ENCODE assay signal across 8 cellular contexts in the genomic region with DNA sequence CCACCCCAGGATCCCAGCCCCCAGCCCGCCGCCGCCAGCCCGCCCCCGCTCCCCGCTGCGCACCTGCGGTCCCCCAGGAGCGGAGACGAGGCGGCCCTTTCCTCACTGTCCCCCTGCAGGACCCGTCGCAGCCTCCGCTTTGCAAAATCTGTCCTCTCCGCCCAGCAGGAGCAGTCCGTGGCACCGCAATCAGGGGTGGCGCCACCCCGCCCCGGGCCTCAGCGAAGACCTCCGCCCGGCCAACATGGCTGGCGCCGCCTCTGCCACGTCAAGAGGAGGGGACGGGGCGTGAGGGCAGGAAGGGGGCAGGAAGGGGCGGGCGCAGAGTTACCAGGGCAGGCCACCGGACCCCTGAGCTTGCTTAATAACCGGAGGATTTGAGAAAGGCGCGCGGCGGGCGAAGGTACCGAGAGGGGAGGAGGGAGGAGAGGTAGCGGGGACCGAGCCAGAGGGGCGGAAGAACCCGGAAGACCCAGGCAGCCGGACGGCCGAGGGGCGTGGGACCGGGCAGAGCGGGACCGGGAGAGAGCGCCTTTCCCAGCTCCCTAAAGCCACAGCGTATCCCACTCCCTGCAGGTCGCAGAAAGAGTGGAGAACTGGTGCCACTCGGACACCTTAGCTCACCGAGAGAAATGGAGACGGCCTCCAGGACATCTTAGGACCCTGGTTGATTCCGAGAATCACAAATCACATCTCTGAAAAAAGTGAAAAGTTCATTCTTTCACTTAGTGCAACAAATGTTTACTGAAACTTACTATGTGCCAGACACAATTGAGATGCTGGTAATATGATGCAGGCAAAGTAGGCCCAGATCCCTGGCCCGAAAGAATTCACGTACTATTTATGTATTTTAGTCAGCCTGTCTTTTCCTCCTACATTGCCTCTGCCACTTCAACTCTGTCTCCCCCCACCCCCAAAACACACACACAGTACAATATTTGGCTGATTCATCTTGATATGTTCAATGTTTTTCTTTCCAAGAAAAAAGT. TPM values are rescaled to one million over a fixed set of nuclear protein-coding genes. Genes with fewer than 3 reads are reported as not detected.
DNase-seq lines count a peak whose midpoint lies in the region; ATAC-seq and TF ChIP-seq lines count a peak whose summit lies in the region.

A gene (minus strand): TSS at position 267 of the 989 bp plus-strand sequence. CDS start 7,117 bp downstream, outside the sequence.

- H3K9me3 Mint-ChIP-seq in activated naive CD8-positive, alpha-beta T cell treated with anti-CD3 and anti-CD28 coated beads, Interleukin-2, amount 10 ng/mL, durations not matched to agents 7 days and 5 days, result no peaks in the 10 kb centered on the region

- H4K12ac ChIP-seq in trophoblast cell (ENCODE audit: low read depth, low read length), result peak within 1 kb of the TSS; percentile 99

- peak within 1 kb of the TSS; percentile 92 for H3K18ac ChIP-seq in trophoblast cell (ENCODE audit: low read length)

- peaks cover 43% of the 10 kb centered on the region for H3K79me2 ChIP-seq in SU-DHL-6 (ENCODE audit: insufficient read depth, low read length)
- peaks cover 9% of the 10 kb centered on the region for H3K79me2 ChIP-seq in trophoblast cell (ENCODE audit: control insufficient read depth, insufficient read depth, low read length, poor library complexity)

- TF ChIP-seq EP300 in tibial nerve (IDR thresholded peaks at IDR 0.05), result peak in 1 of 2 donors; percentile 96

- H3K9me2 ChIP-seq in SU-DHL-6 (replicated peaks; ENCODE audit: insufficient read depth, low read length), result no peaks in the 10 kb centered on the region

- ATAC-seq in HG02678 (IDR thresholded peaks at IDR 0.05; ENCODE audit: unreplicated experiment), result peak; percentile 93
- peak; percentile 96 for ATAC-seq in activated naive CD8-positive, alpha-beta T cell treated with anti-CD3 and anti-CD28 coated beads, Interleukin-2, amount 10 ng/mL, durations not matched to agents 7 days and 5 days (ENCODE audit: low read depth)
- peak; percentile 99 for ATAC-seq in Right ventricle myocardium superior (ENCODE audit: poor library complexity)

- H3K4me3 ChIP-seq in GM12864 (ENCODE audit: low read depth, low read length), result peak within 1 kb of the TSS; percentile 87
- peak within 1 kb of the TSS; percentile 87 for H3K4me3 ChIP-seq in SU-DHL-6 (ENCODE audit: insufficient read depth, low read length, poor library complexity, severe bottlenecking)
- H3K4me3 ChIP-seq in trophoblast cell (ENCODE audit: low read depth, low read length), result peak within 1 kb of the TSS; percentile 88
- H3K4me3 ChIP-seq in tibial nerve, result peak within 1 kb of the TSS; percentile 77 to 99 (median 91)

- H2BK12ac ChIP-seq in trophoblast cell (ENCODE audit: low read length), result peak within 1 kb of the TSS; percentile 56

- peaks cover 0 to 2% of the 10 kb centered on the region in 2 experiments for H3K4me1 ChIP-seq in trophoblast cell (ENCODE audit: control insufficient read depth in 1 of 2, insufficient read depth in 2 of 2, low read length in 2 of 2)
- peaks cover 0 to 48% (median 22%) of the 10 kb centered on the region in 4 donors for H3K4me1 ChIP-seq in tibial nerve

- peaks cover 16% of the 10 kb centered on the region for H3F3A ChIP-seq in SU-DHL-6 (ENCODE audit: insufficient read depth)

- peaks cover 37% of the 10 kb centered on the region for H3K4me1 Mint-ChIP-seq in activated naive CD8-positive, alpha-beta T cell treated with anti-CD3 and anti-CD28 coated beads, Interleukin-2, amount 10 ng/mL, durations not matched to agents 7 days and 5 days

- peaks cover 9% of the 10 kb centered on the region for H3K79me1 ChIP-seq in trophoblast cell (ENCODE audit: low read length)

- H4K20me1 ChIP-seq in SU-DHL-6 (ENCODE audit: low read depth, low read length), result no peaks in the 10 kb centered on the region

- H3K9me3 ChIP-seq in SU-DHL-6 (ENCODE audit: insufficient read depth, low read length), result no peaks in the 10 kb centered on the region
- H3K9me3 ChIP-seq in trophoblast cell (ENCODE audit: insufficient read depth, low read depth, low read length), result no peaks in the 10 kb centered on the region
- H3K9me3 ChIP-seq in tibial nerve, result no peaks in the 10 kb centered on the region

- peak within 1 kb of the TSS; percentile 89 for H2BK120ac ChIP-seq in trophoblast cell (ENCODE audit: insufficient read depth, low read length, poor library complexity)

- intact Hi-C loops in Right ventricle myocardium superior (cut with DNase I), result loop anchor here (10.0 kb wide), 1 partner anchor 322 kb away; no protein-coding TSS in a partner anchor

- peak; percentile 67 for DNase-seq in GM12864 (ENCODE audit: low read depth)
- peak; percentile 87 for DNase-seq in NCI-H1105 treated with DMSO at 0.1 percent for 48 hours (lab: John Stamatoyannopoulos, UW)
- peak; percentile 84 for DNase-seq in activated naive CD8-positive, alpha-beta T cell treated with anti-CD3 and anti-CD28 coated beads, Interleukin-2, amount 10 ng/mL, durations not matched to agents 7 days and 5 days
- peak; percentile 95 for DNase-seq in Right ventricle myocardium superior
- DNase-seq in trophoblast cell, result peak; percentile 81 to 86
- peak; percentile 85 to 88 for DNase-seq in tibial nerve (ENCODE audit: low spot score in 2 of 2)

- H3K9ac ChIP-seq in SU-DHL-6 (ENCODE audit: low read length) (peak within 1 kb of the TSS; percentile 89), trophoblast cell (ENCODE audit: low read length) (peak within 1 kb of the TSS; percentile 59)

- peak within 1 kb of the TSS; percentile 86 for H2BK5ac ChIP-seq in trophoblast cell (ENCODE audit: low read depth, low read length, poor library complexity)

- no peaks in the 10 kb centered on the region for H3K36me3 ChIP-seq in SU-DHL-6 (ENCODE audit: low read length)
- peaks cover 0 to 5% of the 10 kb centered on the region in 2 experiments for H3K36me3 ChIP-seq in trophoblast cell (ENCODE audit: control insufficient read depth in 1 of 2, insufficient read depth in 2 of 2, low read length in 2 of 2)
- no peaks in the 10 kb centered on the region for H3K36me3 ChIP-seq in tibial nerve

- peak within 1 kb of the TSS; percentile 93 for H3K4ac ChIP-seq in trophoblast cell (ENCODE audit: low read depth, low read length)

- H2AFZ ChIP-seq in SU-DHL-6 (ENCODE audit: low read depth, low read length, severe bottlenecking), result peak within 1 kb of the TSS; percentile 66
- peak within 1 kb of the TSS; percentile 77 for H2AFZ ChIP-seq in trophoblast cell (ENCODE audit: insufficient read depth, low read length, poor library complexity)

- H3K4me2 ChIP-seq in SU-DHL-6 (ENCODE audit: low read depth, low read length, poor library complexity, severe bottlenecking) (peak within 1 kb of the TSS; percentile 80), trophoblast cell (ENCODE audit: low read length) (peak within 1 kb of the TSS; percentile 61)

- H3K27me3 ChIP-seq in SU-DHL-6 (ENCODE audit: low read length) (no peaks in the 10 kb centered on the region), trophoblast cell (ENCODE audit: insufficient read depth, low read length) (no peaks in the 10 kb centered on the region), tibial nerve (no peaks in the 10 kb centered on the region)

- TF ChIP-seq CTCF in GM12864 (IDR thresholded peaks at IDR 0.05; ENCODE audit: low read depth, low read length, missing control alignments) (no peak), SU-DHL-6 (IDR thresholded peaks at IDR 0.05; ENCODE audit: insufficient read depth, low read length, poor library complexity, severe bottlenecking) (no peak), tibial nerve (IDR thresholded peaks at IDR 0.05) (peak in 1 of 5 experiments; percentile 16)

- POLR2A ChIA-PET in activated naive CD8-positive, alpha-beta T cell treated with anti-CD3 and anti-CD28 coated beads, Interleukin-2, amount 10 ng/mL, durations not matched to agents 7 days and 5 days (lab: Charles Lee), result interaction anchor here (0.6 to 3.0 kb wide), 14 partner anchors 11 to 1030 kb away, joined by 3 to 40 read pairs (median 4); a partner anchor contains a TSS

- H3K14ac ChIP-seq in trophoblast cell (ENCODE audit: low read length), result peak within 1 kb of the TSS; percentile 90

- H3K4me3 Mint-ChIP-seq in activated naive CD8-positive, alpha-beta T cell treated with anti-CD3 and anti-CD28 coated beads, Interleukin-2, amount 10 ng/mL, durations not matched to agents 7 days and 5 days, result peak within 1 kb of the TSS; percentile 99

- peak within 1 kb of the TSS; percentile 80 for H2AK5ac ChIP-seq in trophoblast cell (ENCODE audit: low read length)

- TF ChIP-seq POLR2A in tibial nerve (IDR thresholded peaks at IDR 0.05), result peak; percentile 45 to 86

- peak within 1 kb of the TSS; percentile 93 for H4K91ac ChIP-seq in trophoblast cell (ENCODE audit: low read depth, low read length)

- peak within 1 kb of the TSS; percentile 98 for H4K8ac ChIP-seq in trophoblast cell (ENCODE audit: low read depth, low read length)

- H3K23ac ChIP-seq in trophoblast cell (ENCODE audit: low read length), result no peak within 1 kb of the TSS

- H3K27ac Mint-ChIP-seq in activated naive CD8-positive, alpha-beta T cell treated with anti-CD3 and anti-CD28 coated beads, Interleukin-2, amount 10 ng/mL, durations not matched to agents 7 days and 5 days, result peak within 1 kb of the TSS; percentile 98

- H3K27ac ChIP-seq in SU-DHL-6 (ENCODE audit: low read depth, low read length), result peak within 1 kb of the TSS; percentile 63
- H3K27ac ChIP-seq in trophoblast cell (ENCODE audit: low read depth, low read length), result peak within 1 kb of the TSS; percentile 83
- H3K27ac ChIP-seq in tibial nerve, result peak within 1 kb of the TSS; percentile 97 to 99 (median 98)

- peaks cover 3% of the 10 kb centered on the region for H3K36me3 Mint-ChIP-seq in activated naive CD8-positive, alpha-beta T cell treated with anti-CD3 and anti-CD28 coated beads, Interleukin-2, amount 10 ng/mL, durations not matched to agents 7 days and 5 days

- H3K27me3 Mint-ChIP-seq in activated naive CD8-positive, alpha-beta T cell treated with anti-CD3 and anti-CD28 coated beads, Interleukin-2, amount 10 ng/mL, durations not matched to agents 7 days and 5 days, result no peaks in the 10 kb centered on the region

- WGBS in trophoblast cell (ENCODE audit: extremely low coverage, insufficient coverage, insufficient read length), result no CpG with 5 or more reads among the region's 58 CpGs
- 1 to 2% methylated on average over 37 to 43 of the region's 58 CpGs for WGBS in tibial nerve, 2 donors

RNA-seq across cellular contexts. Expression of the gene that starts here (rescaled TPM):
- 10 to 100 TPM; 66.2 to 66.8 TPM for total RNA-seq in activated naive CD8-positive, alpha-beta T cell treated with anti-CD3 and anti-CD28 coated beads, Interleukin-2, amount 10 ng/mL, durations not matched to agents 7 days and 5 days
- total RNA-seq in Right ventricle myocardium superior, result 79.7 TPM
- polyA plus RNA-seq in trophoblast cell (2013), result 90.9 and 91.1 TPM in 2 replicates
- 100 to 1,000 TPM in 1 of 4 donors, 10 to 100 TPM in 3; 64.0 to 118 (median 91.9) TPM for total RNA-seq in tibial nerve

Comparison
In these comparisons a context has a peak if more than half of its experiments do, and no peak if none do; other contexts are left out.
1. Peak in every context shown above with its lines: DNase-seq, ATAC-seq, H3K4me3 ChIP-seq and H3K27ac ChIP-seq.